Comparison of ENCODE assay signal across 33 cellular contexts in genomic region chr14:92240658-92241057, GRCh38.
"Had no signal": no experiment of that assay in that cellular context is flagged by ENCODE, and none has a peak within 500 bp of the region (broad histone marks: within the 10 kb centered on the region; RNA-seq: fewer than 3 reads in every experiment).

No MANE protein-coding gene starts in this region.

- DNase-seq: activated effector memory CD4-positive, alpha-beta T cell treated with anti-CD3 and anti-CD28 coated beads, Interleukin-2, amount 50 U/mL, for 16 hours; activated effector memory CD4-positive, alpha-beta T cell treated with Interleukin-2 at 50 U/mL for 16 hours; activated gamma-delta T cell; activated gamma-delta T cell treated with Interleukin-2 at 50 U/mL for 16 hours; activated naive CD4-positive, alpha-beta T cell; activated naive CD4-positive, alpha-beta T cell treated with anti-CD3 and anti-CD28 coated beads for 36 hours; activated naive CD4-positive, alpha-beta T cell treated with anti-CD3 and anti-CD28 coated beads, Interleukin-2, amount 10 ng/mL, durations not matched to agents 7 days and 5 days; activated naive CD4-positive, alpha-beta T cell treated with anti-CD3 and anti-CD28 coated beads, Interleukin-2, amount 50 U/mL, for 16 hours; activated naive CD4-positive, alpha-beta T cell treated with Interleukin-2 at 50 U/mL for 16 hours; activated naive CD8-positive, alpha-beta T cell treated with anti-CD3 and anti-CD28 coated beads for 36 hours; activated naive CD8-positive, alpha-beta T cell treated with anti-CD3 and anti-CD28 coated beads, Interleukin-2, amount 10 ng/mL, durations not matched to agents 7 days and 5 days; activated naive CD8-positive, alpha-beta T cell treated with anti-CD3 and anti-CD28 coated beads, Interleukin-2, amount 50 U/mL, for 24 hours; activated T-cell treated with anti-CD3 and anti-CD28 coated beads, Interleukin-2, amount 50 U/mL, for 1 hour; activated T-cell treated with anti-CD3 and anti-CD28 coated beads, Interleukin-2, amount 50 U/mL, for 24 hours; activated T-cell treated with anti-CD3 and anti-CD28 coated beads, Interleukin-2, amount 50 U/mL, for 4 hours; activated T-cell treated with anti-CD3 and anti-CD28 coated beads, Interleukin-2, amount 50 U/mL, for 48 hours; activated T-cell treated with anti-CD3 and anti-CD28 coated beads, Interleukin-2, amount 50 U/mL, for 72 hours; adrenal gland; amniotic stem cell; amygdala; anterior cingulate cortex; aorta; body of pancreas; brain microvascular endothelial cell; caudate nucleus; central memory CD4-positive, alpha-beta T cell; cerebellar nuclear complex had no signal

- FAIRE-seq: astrocyte had no signal

- H3K9me3 ChIP-seq: adrenal gland, ascending aorta, body of pancreas had no signal

- ATAC-seq: activated naive CD4-positive, alpha-beta T cell treated with anti-CD3 and anti-CD28 coated beads, Interleukin-2, amount 50 U/mL, for 72 hours; activated naive CD8-positive, alpha-beta T cell treated with anti-CD3 and anti-CD28 coated beads, Interleukin-2, amount 50 U/mL, for 24 hours; activated T-cell treated with anti-CD3 and anti-CD28 coated beads, Interleukin-2, amount 50 U/mL, for 4 hours; activated T-cell treated with anti-CD3 and anti-CD28 coated beads, Interleukin-2, amount 50 U/mL, for 72 hours; activated T-helper 17 cell treated with anti-CD3 and anti-CD28 coated beads, Interleukin-2, amount 50 U/mL, for 72 hours; body of pancreas had no signal

- H3K4me3 ChIP-seq: adrenal gland, ascending aorta, body of pancreas, breast epithelium, cardiac muscle cell had no signal

- H3K27ac ChIP-seq: adrenal gland, ascending aorta, body of pancreas, brain microvascular endothelial cell, breast epithelium, cardiac muscle cell had no signal

- H3K36me3 ChIP-seq: adrenal gland, ascending aorta, brain microvascular endothelial cell, breast epithelium, cardiac muscle cell had no signal

- H3K27me3 ChIP-seq: adrenal gland, ascending aorta, body of pancreas, brain microvascular endothelial cell, breast epithelium, cardiac muscle cell had no signal

- H3K4me1 ChIP-seq: adrenal gland, ascending aorta, body of pancreas, breast epithelium had no signal
